Comparison of ENCODE assay signal across 21 cellular contexts in genomic region chr6:34300332-34300751, GRCh38. TPM values are rescaled to one million over a fixed set of nuclear protein-coding genes. Genes with fewer than 3 reads are reported as not detected.
A peak's percentile ranks its signal among the peaks of the same experiment; 100 is the strongest.
DNase-seq lines count a peak whose midpoint lies in the region; ATAC-seq, FAIRE-seq and TF ChIP-seq lines count a peak whose summit lies in the region.
"Had no signal": no experiment of that assay in that cellular context is flagged by ENCODE, and none has a peak within 500 bp of the region (broad histone marks: within the 10 kb centered on the region; RNA-seq: fewer than 3 reads in every experiment).

No MANE protein-coding gene starts in this region.

- H2AFZ ChIP-seq in OCI-LY3 (ENCODE audit: low read depth, low read length), result no peak overlapping the region
- no peak overlapping the region for H2AFZ ChIP-seq in HepG2 (ENCODE audit: low read length)

- no peak for TF ChIP-seq RAD21 in HepG2 (CRISPR knock-in tag; IDR thresholded peaks at IDR 0.05)

- no peak for DNase-seq in T-helper 2 cell treated with Interferon-gamma antibody and Interleukin-4, amounts not matched to agents 5 μg/mL and 100 μg/mL, for 36 hours (ENCODE audit: low spot score)
- no peak for DNase-seq in T-helper 2 cell
- no peak for DNase-seq in HepG2 (ENCODE audit: low spot score)
- DNase-seq in spleen, result no peak
- no peak for DNase-seq in prostate gland (ENCODE audit: low spot score)
- DNase-seq: activated CD4-positive, alpha-beta T cell treated with anti-CD3 and anti-CD28 coated beads for 36 hours; activated T-cell treated with anti-CD3 and anti-CD28 coated beads, Interleukin-2, amount 50 U/mL, for 48 hours; CD8-positive, alpha-beta T cell; foreskin fibroblast; HFFc6; mesendoderm; NCI-H1048; NCI-H526 treated with DMSO at 0.1 percent for 48 hours had no signal

- H3K27ac ChIP-seq in OCI-LY3 (ENCODE audit: low read length), result no peak overlapping the region
- no peak overlapping the region for H3K27ac ChIP-seq in HepG2 (ENCODE audit: extremely low read length, insufficient read depth, low read length)
- H3K27ac ChIP-seq in spleen, result peak overlapping the region in 5 of 8 donors; percentile 22 to 73 (median 48)
- no peak overlapping the region for H3K27ac ChIP-seq in prostate gland

- H3K4me1 ChIP-seq in OCI-LY3 (ENCODE audit: low read length) (peaks cover 13% of the 10 kb centered on the region), HepG2 (ENCODE audit: insufficient read depth, low read length) (peaks cover 18% of the 10 kb centered on the region), spleen (peaks cover 15 to 83% (median 49%) of the 10 kb centered on the region in 6 donors), prostate gland (replicated peaks) (no peaks in the 10 kb centered on the region)

- BruUV-seq in HepG2 (replicated peaks; lab: Mats Ljungman, UMichigan), result no TSS peak

- H3K4me3 ChIP-seq in OCI-LY3 (ENCODE audit: low read length) (no peak overlapping the region), HepG2 (replicated peaks in 1 of 3; ENCODE audit: insufficient read depth in 1 of 3, low read depth in 2 of 3, low read length in 3 of 3) (no peak overlapping the region), spleen (no peak overlapping the region), prostate gland (no peak overlapping the region)

- peak overlapping the region; percentile 10 for H3K27ac Mint-ChIP-seq in T-helper 2 cell treated with Interferon-gamma antibody and Interleukin-4, amounts not matched to agents 5 μg/mL and 100 μg/mL, for 36 hours
- H3K27ac Mint-ChIP-seq: activated CD4-positive, alpha-beta T cell treated with anti-CD3 and anti-CD28 coated beads for 36 hours; CD8-positive, alpha-beta T cell; HFFc6; type B pancreatic cell had no signal

- H3K4me2 ChIP-seq in OCI-LY3 (ENCODE audit: low read length), result peak overlapping the region; percentile 25
- no peak overlapping the region for H3K4me2 ChIP-seq in HepG2 (ENCODE audit: low read depth, low read length)

- H3K4me1 Mint-ChIP-seq in T-helper 2 cell treated with Interferon-gamma antibody and Interleukin-4, amounts not matched to agents 5 μg/mL and 100 μg/mL, for 36 hours (ENCODE audit: low read depth), result peaks cover 13% of the 10 kb centered on the region

- no peaks in the 10 kb centered on the region for H3K9me3 Mint-ChIP-seq in T-helper 2 cell treated with Interferon-gamma antibody and Interleukin-4, amounts not matched to agents 5 μg/mL and 100 μg/mL, for 36 hours
- H3K9me3 Mint-ChIP-seq: CD8-positive, alpha-beta T cell; central memory CD8-positive, alpha-beta T cell; HFFc6; type B pancreatic cell had no signal

- FAIRE-seq in HepG2 (lab: Jason Lieb, UNC), result no peak
- FAIRE-seq: A204.1, endometrium, GM12892 had no signal

- intact Hi-C loops in HepG2 (cut with micrococcal nuclease; ENCODE audit: unreplicated experiment), result no loop called here
- intact Hi-C loops in spleen (cut with DNase I; ENCODE audit: low total_unique reads), result no loop called here
- intact Hi-C loops in prostate gland (cut with DNase I), result no loop called here

- no peaks in the 10 kb centered on the region for H3K27me3 Mint-ChIP-seq in T-helper 2 cell treated with Interferon-gamma antibody and Interleukin-4, amounts not matched to agents 5 μg/mL and 100 μg/mL, for 36 hours (ENCODE audit: low read depth)
- H3K27me3 Mint-ChIP-seq: activated CD4-positive, alpha-beta T cell treated with anti-CD3 and anti-CD28 coated beads for 36 hours; central memory CD8-positive, alpha-beta T cell; type B pancreatic cell had no signal

- POLR2A ChIA-PET in HepG2 (lab: Yijun Ruan, JAX), result no interaction called here

- H3K9me3 ChIP-seq in OCI-LY3 (ENCODE audit: insufficient read depth, low read length), result no peaks in the 10 kb centered on the region
- no peaks in the 10 kb centered on the region for H3K9me3 ChIP-seq in HepG2 (ENCODE audit: low read length)
- no peaks in the 10 kb centered on the region for H3K9me3 ChIP-seq in spleen
- no peaks in the 10 kb centered on the region for H3K9me3 ChIP-seq in prostate gland

- no peak for TF ChIP-seq CTCF in OCI-LY3 (IDR thresholded peaks at IDR 0.05; ENCODE audit: low read depth, low read length)
- TF ChIP-seq CTCF in HepG2 (CRISPR knock-in tag; IDR thresholded peaks at IDR 0.05), result no peak
- TF ChIP-seq CTCF in spleen (IDR thresholded peaks at IDR 0.05 in 8 of 11, conservative IDR thresholded peaks at IDR 0.05 in 3 of 11), result no peak
- no peak for TF ChIP-seq CTCF in prostate gland (IDR thresholded peaks at IDR 0.05)

- H3K36me3 ChIP-seq in OCI-LY3 (replicated peaks; ENCODE audit: low read depth, low read length), result no peaks in the 10 kb centered on the region
- H3K36me3 ChIP-seq in HepG2 (replicated peaks in 1 of 2; ENCODE audit: control insufficient read depth in 1 of 2, insufficient read depth in 2 of 2, low read length in 2 of 2), result peaks cover 0 to 9% of the 10 kb centered on the region in 2 experiments; a peak in 2 of 5 replicates
- H3K36me3 ChIP-seq in spleen, result peaks cover 0 to 2% (median 0%) of the 10 kb centered on the region in 6 donors
- H3K36me3 ChIP-seq in prostate gland, result no peaks in the 10 kb centered on the region

- H3K9ac ChIP-seq in OCI-LY3 (ENCODE audit: low read length) (no peak overlapping the region), HepG2 (ENCODE audit: insufficient read depth, low read depth, low read length) (no peak overlapping the region)

- in situ Hi-C loops in HepG2 (cut with HindIII; ENCODE audit: extremely low pct_ligation_motif_present, low pct_unique_long_range_greater_than_20kb), result no loop called here

- ATAC-seq in HepG2 (peak; percentile 35; the same call in 2 of the 3 replicates), GM18517 (IDR thresholded peaks at IDR 0.05; ENCODE audit: unreplicated experiment) (no peak), HG03460 (IDR thresholded peaks at IDR 0.05; ENCODE audit: unreplicated experiment) (no peak)
- ATAC-seq: activated CD4-positive, alpha-beta T cell treated with anti-CD3 and anti-CD28 coated beads for 36 hours; CD8-positive, alpha-beta T cell had no signal

- TF ChIP-seq POLR2A in HepG2 (IDR thresholded peaks at IDR 0.05; ENCODE audit: insufficient read depth in 1 of 2, low read depth in 2 of 2, low read length in 2 of 2) (no peak), spleen (IDR thresholded peaks at IDR 0.05) (no peak), prostate gland (IDR thresholded peaks at IDR 0.05) (no peak)

- H3K79me2 ChIP-seq in OCI-LY3 (ENCODE audit: low read length), result no peaks in the 10 kb centered on the region
- no peaks in the 10 kb centered on the region for H3K79me2 ChIP-seq in HepG2 (ENCODE audit: insufficient read depth, low read length)

- peaks cover 8% of the 10 kb centered on the region for H3K36me3 Mint-ChIP-seq in T-helper 2 cell treated with Interferon-gamma antibody and Interleukin-4, amounts not matched to agents 5 μg/mL and 100 μg/mL, for 36 hours (ENCODE audit: low read depth)

- TF ChIP-seq EP300 in HepG2 (IDR thresholded peaks at IDR 0.05; ENCODE audit: low read depth in 2 of 2, low read length in 2 of 2), result no peak
- TF ChIP-seq EP300 in HepG2 (CRISPR knock-in tag; IDR thresholded peaks at IDR 0.05; ENCODE audit: borderline replicate concordance), result no peak

- no peak overlapping the region for H3K4me3 Mint-ChIP-seq in T-helper 2 cell treated with Interferon-gamma antibody and Interleukin-4, amounts not matched to agents 5 μg/mL and 100 μg/mL, for 36 hours
- H3K4me3 Mint-ChIP-seq: activated CD4-positive, alpha-beta T cell treated with anti-CD3 and anti-CD28 coated beads for 36 hours; CD8-positive, alpha-beta T cell; central memory CD8-positive, alpha-beta T cell; HFFc6; type B pancreatic cell had no signal

- CTCF ChIA-PET in HepG2 (lab: Yijun Ruan, JAX; ENCODE audit: low intra/inter-chr PET ratio, low total read pairs), result no interaction called here

- H4K20me1 ChIP-seq in OCI-LY3 (ENCODE audit: insufficient read depth, low read length) (no peaks in the 10 kb centered on the region), HepG2 (ENCODE audit: insufficient read depth, low read length) (peaks cover 3% of the 10 kb centered on the region; the same call in 1 of the 2 replicates)

- 59% methylated on average over 1 of the region's 1 CpG for WGBS in HepG2 (ENCODE audit: low lambda C conversion rate)
- WGBS in spleen, 5 donors, result 11 to 30% (median 21%) methylated on average over 1 of the region's 1 CpG
- 68% methylated on average over 1 of the region's 1 CpG for WGBS in prostate gland

- H3K27me3 ChIP-seq in OCI-LY3 (ENCODE audit: low read depth, low read length) (no peaks in the 10 kb centered on the region), HepG2 (ENCODE audit: control insufficient read depth in 1 of 2, insufficient read depth in 2 of 2, low read length in 2 of 2) (no peaks in the 10 kb centered on the region), spleen (replicated peaks in 1 of 7) (no peaks in the 10 kb centered on the region), prostate gland (replicated peaks; ENCODE audit: insufficient read depth) (no peaks in the 10 kb centered on the region)

TF ChIP-seq in HepG2, 621 proteins besides CTCF, POLR2A, EP300 and RAD21 (continues in another document):
- no peak for TF ChIP-seq GZF1 (CRISPR knock-in tag; IDR thresholded peaks at IDR 0.05)

RNA-seq across cellular contexts. Expression of gene SMIM29, which starts 51.5 kb away (rescaled TPM):
- 11.2 and 15.3 TPM in 2 replicates for total RNA-seq in HepG2 (2016; rRNA removed; fragmentation: Illumina TruSeq; extraction: Trizol)
- 78.6 and 81.3 TPM in 2 replicates for total RNA-seq in HepG2 (2016; cell fraction: cytosol; rRNA removed; fragmentation: Illumina TruSeq; extraction: Trizol; ENCODE audit: low read depth)
- total RNA-seq in HepG2 (2016; cell fraction: insoluble cytoplasmic fraction; rRNA removed; fragmentation: Illumina TruSeq; extraction: Trizol), result 9.2 and 15.5 TPM in 2 replicates
- 58.3 and 62.1 TPM in 2 replicates for total RNA-seq in HepG2 (2016; cell fraction: membrane; rRNA removed; fragmentation: Illumina TruSeq; extraction: Trizol)
- 7.2 and 10.1 TPM in 2 replicates for total RNA-seq in HepG2 (2016; cell fraction: nucleus; rRNA removed; fragmentation: Illumina TruSeq; extraction: Trizol)
- 8.8 and 11.9 TPM in 2 replicates for polyA plus RNA-seq in HepG2 (2011; rRNA removed)
- 9.0 and 13.2 TPM in 2 replicates for polyA plus RNA-seq in HepG2 (2011; cell fraction: cytosol; rRNA removed)
- polyA plus RNA-seq in HepG2 (2011; cell fraction: nucleus; rRNA removed), result 14.4 and 18.0 TPM in 2 replicates
- polyA plus RNA-seq in HepG2 (2012), result 3.4 and 5.5 TPM in 2 replicates
- 91.0 and 94.0 TPM in 2 replicates for polyA plus RNA-seq in HepG2 (2016; cell fraction: cytosol; fragmentation: Illumina TruSeq; extraction: Trizol; ENCODE audit: low read depth)
- polyA plus RNA-seq in HepG2 (2016; cell fraction: insoluble cytoplasmic fraction; fragmentation: Illumina TruSeq; extraction: Trizol; ENCODE audit: low read depth), result 9.6 and 11.4 TPM in 2 replicates
- 61.6 and 63.3 TPM in 2 replicates for polyA plus RNA-seq in HepG2 (2016; cell fraction: membrane; fragmentation: Illumina TruSeq; extraction: Trizol; ENCODE audit: low read depth)
- 13.3 and 16.8 TPM in 2 replicates for polyA plus RNA-seq in HepG2 (2016; cell fraction: nucleus; fragmentation: Illumina TruSeq; extraction: Trizol; ENCODE audit: insufficient read depth, low read depth)
- polyA minus RNA-seq in HepG2 (2011; rRNA and poly(A)+ RNA removed; ENCODE audit: low replicate concordance), result 13.5 and 15.5 TPM in 2 replicates
- 3.9 and 4.0 TPM in 2 replicates for polyA minus RNA-seq in HepG2 (2011; cell fraction: cytosol; rRNA and poly(A)+ RNA removed)
- polyA minus RNA-seq in HepG2 (2011; cell fraction: nucleus; rRNA and poly(A)+ RNA removed), result 5.6 and 6.4 TPM in 2 replicates
- 10 to 100 TPM; 24.7 to 40.7 (median 33.9) TPM for total RNA-seq in spleen
- 10 to 100 TPM; 69.0 to 73.7 (median 71.5) TPM for polyA plus RNA-seq in spleen
- total RNA-seq in prostate gland, result 10 to 100 TPM; 25.9 to 41.6 TPM

Comparison
In these comparisons a context has a peak if more than half of its experiments do, and no peak if none do; other contexts are left out.
1. H3K27ac ChIP-seq: peak in spleen (5 of 8); none in OCI-LY3 (single experiment), HepG2 (single experiment) and prostate gland (0 of 2).